ENCODE assay signal across 1 cellular context in the genomic region with DNA sequence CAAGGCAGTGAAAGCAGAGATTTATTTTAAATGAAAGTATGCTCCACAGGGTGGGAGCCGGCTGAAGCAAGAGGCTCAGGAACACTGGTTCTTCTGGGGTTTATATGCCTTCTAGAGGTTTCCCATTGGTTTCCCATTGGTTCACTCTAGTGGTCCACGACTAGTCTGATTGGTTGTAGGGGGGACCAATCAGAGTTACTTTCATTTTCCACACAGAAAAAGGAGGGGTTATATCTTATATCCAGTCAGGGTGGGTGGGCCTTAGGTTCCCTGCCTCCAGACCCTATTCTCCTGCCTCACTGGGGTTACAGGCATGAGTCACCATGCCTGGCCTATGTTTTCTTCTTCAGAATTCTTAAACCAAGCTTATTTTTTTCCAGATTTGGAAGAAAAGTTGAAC.
TF ChIP-seq lines count a peak whose summit lies in the region.

No MANE protein-coding gene starts in this region.

TF ChIP-seq in GM23338, 12 proteins besides CTCF, POLR2A, EP300 and RAD21 (continued from another document):
- TF ChIP-seq, protein P1, sequence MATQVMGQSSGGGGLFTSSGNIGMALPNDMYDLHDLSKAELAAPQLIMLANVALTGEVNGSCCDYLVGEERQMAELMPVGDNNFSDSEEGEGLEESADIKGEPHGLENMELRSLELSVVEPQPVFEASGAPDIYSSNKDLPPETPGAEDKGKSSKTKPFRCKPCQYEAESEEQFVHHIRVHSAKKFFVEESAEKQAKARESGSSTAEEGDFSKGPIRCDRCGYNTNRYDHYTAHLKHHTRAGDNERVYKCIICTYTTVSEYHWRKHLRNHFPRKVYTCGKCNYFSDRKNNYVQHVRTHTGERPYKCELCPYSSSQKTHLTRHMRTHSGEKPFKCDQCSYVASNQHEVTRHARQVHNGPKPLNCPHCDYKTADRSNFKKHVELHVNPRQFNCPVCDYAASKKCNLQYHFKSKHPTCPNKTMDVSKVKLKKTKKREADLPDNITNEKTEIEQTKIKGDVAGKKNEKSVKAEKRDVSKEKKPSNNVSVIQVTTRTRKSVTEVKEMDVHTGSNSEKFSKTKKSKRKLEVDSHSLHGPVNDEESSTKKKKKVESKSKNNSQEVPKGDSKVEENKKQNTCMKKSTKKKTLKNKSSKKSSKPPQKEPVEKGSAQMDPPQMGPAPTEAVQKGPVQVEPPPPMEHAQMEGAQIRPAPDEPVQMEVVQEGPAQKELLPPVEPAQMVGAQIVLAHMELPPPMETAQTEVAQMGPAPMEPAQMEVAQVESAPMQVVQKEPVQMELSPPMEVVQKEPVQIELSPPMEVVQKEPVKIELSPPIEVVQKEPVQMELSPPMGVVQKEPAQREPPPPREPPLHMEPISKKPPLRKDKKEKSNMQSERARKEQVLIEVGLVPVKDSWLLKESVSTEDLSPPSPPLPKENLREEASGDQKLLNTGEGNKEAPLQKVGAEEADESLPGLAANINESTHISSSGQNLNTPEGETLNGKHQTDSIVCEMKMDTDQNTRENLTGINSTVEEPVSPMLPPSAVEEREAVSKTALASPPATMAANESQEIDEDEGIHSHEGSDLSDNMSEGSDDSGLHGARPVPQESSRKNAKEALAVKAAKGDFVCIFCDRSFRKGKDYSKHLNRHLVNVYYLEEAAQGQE (IDR thresholded peaks at IDR 0.05; ENCODE audit: unreplicated experiment), result no peak
- no peak for TF ChIP-seq EZH2 (IDR thresholded peaks at IDR 0.05; ENCODE audit: low read depth, unreplicated experiment)
